8 cellular contexts compared by ENCODE assay signal in genomic region chr12:106357549-106358409, GRCh38. TPM values are rescaled to one million over a fixed set of nuclear protein-coding genes. Genes with fewer than 3 reads are reported as not detected.
DNase-seq lines count a peak whose midpoint lies in the region; ATAC-seq and TF ChIP-seq lines count a peak whose summit lies in the region.

Gene POLR3B (plus strand): TSS chr12:106357748. CDS start chr12:106357880, 132 bp downstream.

- H3K9ac ChIP-seq in duodenal mucosa (ENCODE audit: low read depth in 1 of 2, low read length in 2 of 2), result peak within 1 kb of the TSS; percentile 67 to 94

- peak; percentile 93 for ATAC-seq in CD4-positive, alpha-beta T cell (ENCODE audit: poor library complexity)
- ATAC-seq in GM19397 (IDR thresholded peaks at IDR 0.05; ENCODE audit: unreplicated experiment), result peak; percentile 87
- ATAC-seq in HG03571 (IDR thresholded peaks at IDR 0.05; ENCODE audit: unreplicated experiment), result peak; percentile 92

- H3K4me3 ChIP-seq in duodenal mucosa (ENCODE audit: low read depth in 1 of 2, low read length in 2 of 2) (peak within 1 kb of the TSS; percentile 90 to 95), lower leg skin (ENCODE audit: low read depth, poor library complexity, severe bottlenecking) (peak within 1 kb of the TSS; percentile 32)

- peak within 1 kb of the TSS; percentile 86 for H3K4me3 Mint-ChIP-seq in CD4-positive, alpha-beta T cell
- peak within 1 kb of the TSS; percentile 87 for H3K4me3 Mint-ChIP-seq in activated CD4-positive, alpha-beta memory T cell treated with anti-CD3 and anti-CD28 coated beads, Interleukin-2, amount 10 ng/mL, durations not matched to agents 7 days and 5 days

- no peaks in the 10 kb centered on the region for H3K36me3 ChIP-seq in duodenal mucosa (ENCODE audit: control insufficient read depth in 1 of 2, insufficient read depth in 2 of 2, low read length in 2 of 2)

- intact Hi-C loops in CD4-positive, alpha-beta T cell (cut with DNase I, micrococcal nuclease), result loop anchor here (1.0 to 5.0 kb wide), 7 partner anchors 54 to 965 kb away; partner anchors contain the start of genes CKAP4 (in 2 of the 2) and RIC8B (in 1 of the 2)
- intact Hi-C loops in lower leg skin (cut with DNase I; ENCODE audit: low total_unique reads), result loop anchor here (10.0 kb wide), 1 partner anchor 113 kb away; the partner anchor contains the start of gene CKAP4

- 0 to 1% methylated on average over 43 to 59 of the region's 63 CpGs for WGBS in lower leg skin, 2 donors

- no peaks in the 10 kb centered on the region for H3K27me3 Mint-ChIP-seq in CD4-positive, alpha-beta T cell
- no peaks in the 10 kb centered on the region for H3K27me3 Mint-ChIP-seq in activated CD4-positive, alpha-beta memory T cell treated with anti-CD3 and anti-CD28 coated beads, Interleukin-2, amount 10 ng/mL, durations not matched to agents 7 days and 5 days

- no peaks in the 10 kb centered on the region for H3K27me3 ChIP-seq in CD4-positive, alpha-beta T cell (ENCODE audit: control insufficient read depth, insufficient read depth, low read length)
- H3K27me3 ChIP-seq in duodenal mucosa (ENCODE audit: control insufficient read depth in 1 of 2, insufficient read depth in 2 of 2, low read length in 2 of 2), result no peaks in the 10 kb centered on the region

- H3K27ac ChIP-seq in CD4-positive, alpha-beta T cell (ENCODE audit: low read depth, low read length), result peak within 1 kb of the TSS; percentile 78
- peak within 1 kb of the TSS; percentile 91 for H3K27ac ChIP-seq in duodenal mucosa (ENCODE audit: low read depth, low read length)

- TF ChIP-seq POLR2A in lower leg skin (IDR thresholded peaks at IDR 0.05), result no peak

- POLR2A ChIA-PET in CD4-positive, alpha-beta T cell (lab: Charles Lee), result interaction anchor here (0.6 to 3.7 kb wide), 20 partner anchors 9 to 1327 kb away, joined by 3 to 81 read pairs (median 4); partner anchors contain the start of genes CKAP4, CRY1, TCP11L2 and TMEM263
- POLR2A ChIA-PET in activated CD4-positive, alpha-beta memory T cell treated with anti-CD3 and anti-CD28 coated beads, Interleukin-2, amount 10 ng/mL, durations not matched to agents 7 days and 5 days (lab: Charles Lee), result interaction anchor here (0.7 to 3.9 kb wide), 14 partner anchors 9 to 626 kb away, joined by 3 to 47 read pairs (median 4); partner anchors contain the start of genes TCP11L2 and TMEM263

- DNase-seq in CD4-positive, alpha-beta T cell, result peak; percentile 93 to 96 (median 94)
- DNase-seq in NCI-H774 (lab: John Stamatoyannopoulos, UW) (peak; percentile 95), lower leg skin (ENCODE audit: low spot score in 2 of 2) (peak; percentile 95 to 99)
- peak; percentile 97 for DNase-seq in activated CD4-positive, alpha-beta memory T cell treated with anti-CD3 and anti-CD28 coated beads, Interleukin-2, amount 10 ng/mL, durations not matched to agents 7 days and 5 days
- peak; percentile 94 for DNase-seq in stimulated activated CD4-positive, alpha-beta T cell treated with anti-CD3 and anti-CD28 coated beads, Interleukin-4, amount 100 ng/mL, for 48 hours (ENCODE audit: low read depth in 2 of 2)

- peak within 1 kb of the TSS; percentile 83 for H3K27ac Mint-ChIP-seq in CD4-positive, alpha-beta T cell
- H3K27ac Mint-ChIP-seq in activated CD4-positive, alpha-beta memory T cell treated with anti-CD3 and anti-CD28 coated beads, Interleukin-2, amount 10 ng/mL, durations not matched to agents 7 days and 5 days, result peak within 1 kb of the TSS; percentile 88

- H3K9me3 Mint-ChIP-seq in CD4-positive, alpha-beta T cell, result no peaks in the 10 kb centered on the region
- no peaks in the 10 kb centered on the region for H3K9me3 Mint-ChIP-seq in activated CD4-positive, alpha-beta memory T cell treated with anti-CD3 and anti-CD28 coated beads, Interleukin-2, amount 10 ng/mL, durations not matched to agents 7 days and 5 days

- CTCF ChIA-PET in CD4-positive, alpha-beta T cell (lab: Charles Lee), result interaction anchor here (0.7 to 3.1 kb wide), 19 partner anchors 9 to 598 kb away, joined by 3 to 16 read pairs (median 4); partner anchors contain the start of genes TCP11L2 and TMEM263
- CTCF ChIA-PET in activated CD4-positive, alpha-beta memory T cell treated with anti-CD3 and anti-CD28 coated beads, Interleukin-2, amount 10 ng/mL, durations not matched to agents 7 days and 5 days (lab: Charles Lee), result interaction anchor here (0.7 to 3.3 kb wide), 28 partner anchors 9 to 598 kb away, joined by 3 to 27 read pairs (median 4); partner anchors contain the start of genes TCP11L2 and TMEM263

- no peaks in the 10 kb centered on the region for H3K9me3 ChIP-seq in CD4-positive, alpha-beta T cell (ENCODE audit: control insufficient read depth, low read length)
- no peaks in the 10 kb centered on the region for H3K9me3 ChIP-seq in duodenal mucosa (ENCODE audit: control insufficient read depth in 1 of 2, low read length in 2 of 2)

- peaks cover 18% of the 10 kb centered on the region for H3K4me1 Mint-ChIP-seq in CD4-positive, alpha-beta T cell (ENCODE audit: low read depth)
- H3K4me1 Mint-ChIP-seq in activated CD4-positive, alpha-beta memory T cell treated with anti-CD3 and anti-CD28 coated beads, Interleukin-2, amount 10 ng/mL, durations not matched to agents 7 days and 5 days, result peaks cover 20% of the 10 kb centered on the region

- peak; percentile 88 for TF ChIP-seq CTCF in CD4-positive, alpha-beta T cell (IDR thresholded peaks at IDR 0.05)
- TF ChIP-seq CTCF in lower leg skin (IDR thresholded peaks at IDR 0.05), result peak in 1 of 3 donors; percentile 76

- H3K36me3 Mint-ChIP-seq in CD4-positive, alpha-beta T cell (ENCODE audit: low read depth), result peaks cover 9% of the 10 kb centered on the region
- no peaks in the 10 kb centered on the region for H3K36me3 Mint-ChIP-seq in activated CD4-positive, alpha-beta memory T cell treated with anti-CD3 and anti-CD28 coated beads, Interleukin-2, amount 10 ng/mL, durations not matched to agents 7 days and 5 days (ENCODE audit: low read depth)

- H3K4me1 ChIP-seq in duodenal mucosa (ENCODE audit: control insufficient read depth in 1 of 2, insufficient read depth in 2 of 2, low read length in 2 of 2), result peaks cover 17 to 19% of the 10 kb centered on the region in 2 donors

RNA-seq across cellular contexts. Expression of gene POLR3B, which starts in this region (rescaled TPM):
- total RNA-seq in CD4-positive, alpha-beta T cell, result 1 to 10 TPM; 2.5 to 2.6 TPM
- total RNA-seq in activated CD4-positive, alpha-beta memory T cell treated with anti-CD3 and anti-CD28 coated beads, Interleukin-2, amount 10 ng/mL, durations not matched to agents 7 days and 5 days, result 1 to 10 TPM; 3.7 to 4.4 TPM
- 10 to 100 TPM in 3 of 4 donors, 1 to 10 TPM in 1; 9.4 to 12.9 (median 12.1) TPM for total RNA-seq in lower leg skin

Comparison
In these comparisons a context has a peak if more than half of its experiments do, and no peak if none do; other contexts are left out.
1. Peak in every context shown above with its lines: DNase-seq, ATAC-seq, H3K4me3 ChIP-seq and H3K27ac ChIP-seq.